ENCODE assay signal across 1 cellular context in the genomic region with DNA sequence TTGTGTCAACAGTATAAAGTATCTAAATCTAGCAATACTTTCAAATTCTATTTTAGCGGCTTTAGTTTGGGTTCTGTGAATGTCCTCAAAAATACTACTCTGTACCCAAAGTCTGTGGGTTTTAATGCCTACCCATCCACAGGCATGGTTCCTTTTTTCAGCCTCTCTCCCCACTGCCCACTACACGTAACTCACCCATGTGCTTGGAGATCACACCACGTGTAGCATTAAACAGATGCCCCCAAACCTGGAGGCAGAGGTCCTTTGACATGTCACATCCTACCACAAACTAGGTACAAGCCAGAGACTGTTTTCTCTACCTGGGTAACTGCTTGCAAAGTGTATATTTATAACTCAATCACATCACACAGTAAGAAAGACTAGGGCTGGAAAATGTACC.
TF ChIP-seq lines count a peak whose summit lies in the region.

No MANE protein-coding gene starts in this region.

TF ChIP-seq in GM12878, 131 proteins besides CTCF, POLR2A, EP300 and RAD21:
- TF ChIP-seq, protein P1, sequence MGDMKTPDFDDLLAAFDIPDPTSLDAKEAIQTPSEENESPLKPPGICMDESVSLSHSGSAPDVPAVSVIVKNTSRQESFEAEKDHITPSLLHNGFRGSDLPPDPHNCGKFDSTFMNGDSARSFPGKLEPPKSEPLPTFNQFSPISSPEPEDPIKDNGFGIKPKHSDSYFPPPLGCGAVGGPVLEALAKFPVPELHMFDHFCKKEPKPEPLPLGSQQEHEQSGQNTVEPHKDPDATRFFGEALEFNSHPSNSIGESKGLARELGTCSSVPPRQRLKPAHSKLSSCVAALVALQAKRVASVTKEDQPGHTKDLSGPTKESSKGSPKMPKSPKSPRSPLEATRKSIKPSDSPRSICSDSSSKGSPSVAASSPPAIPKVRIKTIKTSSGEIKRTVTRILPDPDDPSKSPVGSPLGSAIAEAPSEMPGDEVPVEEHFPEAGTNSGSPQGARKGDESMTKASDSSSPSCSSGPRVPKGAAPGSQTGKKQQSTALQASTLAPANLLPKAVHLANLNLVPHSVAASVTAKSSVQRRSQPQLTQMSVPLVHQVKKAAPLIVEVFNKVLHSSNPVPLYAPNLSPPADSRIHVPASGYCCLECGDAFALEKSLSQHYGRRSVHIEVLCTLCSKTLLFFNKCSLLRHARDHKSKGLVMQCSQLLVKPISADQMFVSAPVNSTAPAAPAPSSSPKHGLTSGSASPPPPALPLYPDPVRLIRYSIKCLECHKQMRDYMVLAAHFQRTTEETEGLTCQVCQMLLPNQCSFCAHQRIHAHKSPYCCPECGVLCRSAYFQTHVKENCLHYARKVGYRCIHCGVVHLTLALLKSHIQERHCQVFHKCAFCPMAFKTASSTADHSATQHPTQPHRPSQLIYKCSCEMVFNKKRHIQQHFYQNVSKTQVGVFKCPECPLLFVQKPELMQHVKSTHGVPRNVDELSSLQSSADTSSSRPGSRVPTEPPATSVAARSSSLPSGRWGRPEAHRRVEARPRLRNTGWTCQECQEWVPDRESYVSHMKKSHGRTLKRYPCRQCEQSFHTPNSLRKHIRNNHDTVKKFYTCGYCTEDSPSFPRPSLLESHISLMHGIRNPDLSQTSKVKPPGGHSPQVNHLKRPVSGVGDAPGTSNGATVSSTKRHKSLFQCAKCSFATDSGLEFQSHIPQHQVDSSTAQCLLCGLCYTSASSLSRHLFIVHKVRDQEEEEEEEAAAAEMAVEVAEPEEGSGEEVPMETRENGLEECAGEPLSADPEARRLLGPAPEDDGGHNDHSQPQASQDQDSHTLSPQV (IDR thresholded peaks at IDR 0.05), result no peak
- TF ChIP-seq PBX3 (IDR thresholded peaks at IDR 0.05; ENCODE audit: insufficient replicate concordance, low read depth, low read length) (no peak), POLR2AphosphoS5 (IDR thresholded peaks at IDR 0.05; ENCODE audit: low read length) (no peak), BCL11A (IDR thresholded peaks at IDR 0.05; ENCODE audit: low read depth, low read length) (no peak), ZNF274 (IDR thresholded peaks at IDR 0.05; ENCODE audit: insufficient read depth, insufficient read length) (no peak), ESRRA (IDR thresholded peaks at IDR 0.05; ENCODE audit: low read length) (no peak), PAX5 (IDR thresholded peaks at IDR 0.05; ENCODE audit: borderline replicate concordance, low read depth, low read length) (no peak), IRF3 (IDR thresholded peaks at IDR 0.05) (no peak), SIN3A (IDR thresholded peaks at IDR 0.05; ENCODE audit: low read depth, low read length) (no peak), HSF1 (IDR thresholded peaks at IDR 0.05; ENCODE audit: low read depth, low read length) (no peak), SMC3 (IDR thresholded peaks at IDR 0.05; ENCODE audit: borderline replicate concordance, low read length) (no peak), LARP7 (IDR thresholded peaks at IDR 0.05) (no peak), ZSCAN29 (IDR thresholded peaks at IDR 0.05) (no peak), EZH2 (IDR thresholded peaks at IDR 0.05; ENCODE audit: borderline replicate concordance, control insufficient read depth, low read depth, low read length) (no peak), ZNF217 (IDR thresholded peaks at IDR 0.05) (no peak), CHD2 (IDR thresholded peaks at IDR 0.05; ENCODE audit: borderline replicate concordance, low read depth, low read length) (no peak), YBX1 (IDR thresholded peaks at IDR 0.05) (no peak), BRCA1 (IDR thresholded peaks at IDR 0.05; ENCODE audit: low read depth, low read length) (no peak), TARDBP (IDR thresholded peaks at IDR 0.05; ENCODE audit: borderline replicate concordance) (no peak)
